ENCODE assay signal across 1 cellular context in the genomic region with DNA sequence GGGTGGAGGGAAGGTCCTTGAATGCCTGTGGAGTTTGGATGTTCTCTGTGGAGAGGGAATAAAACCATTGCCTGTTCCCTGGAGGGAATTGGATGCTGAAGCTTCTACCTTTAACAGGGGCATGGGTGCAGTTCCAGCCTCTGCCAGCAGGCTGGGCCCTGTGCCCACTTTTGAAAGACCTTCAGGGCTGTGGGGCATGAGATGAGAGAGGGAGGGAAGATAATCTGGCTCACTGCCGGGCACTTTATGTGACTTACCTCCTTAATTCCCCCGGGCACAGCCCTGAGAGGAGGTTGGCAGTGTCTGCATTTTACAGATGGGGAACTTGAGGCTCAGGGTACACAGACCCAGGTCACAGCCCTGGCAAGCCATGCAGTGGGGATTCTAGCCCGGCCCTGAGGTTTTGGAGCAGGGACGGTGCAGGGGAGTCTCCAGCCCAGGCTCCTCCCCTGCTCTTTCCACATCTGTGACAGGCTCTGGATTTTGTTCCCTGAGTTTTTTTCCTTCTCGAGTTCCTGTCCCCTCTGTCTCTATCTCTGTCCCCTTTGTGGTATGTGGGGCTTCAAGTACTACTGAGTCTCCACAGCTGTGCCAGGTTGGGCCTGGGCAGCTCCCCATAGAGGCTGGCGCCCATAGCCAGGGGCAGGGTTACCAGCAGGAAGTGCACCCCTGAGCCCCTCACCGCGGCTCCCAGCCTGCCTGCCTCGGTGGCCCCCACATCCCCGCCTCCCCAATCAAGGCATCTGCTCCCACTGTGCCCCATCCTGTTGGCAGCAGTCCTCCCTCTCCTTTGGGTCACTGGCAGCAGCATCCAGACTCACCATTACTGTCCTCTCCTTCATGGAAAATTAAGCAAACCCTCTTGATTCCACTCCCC.
TF ChIP-seq lines count a peak whose summit lies in the region.

No MANE protein-coding gene starts in this region.

TF ChIP-seq in HepG2, 621 proteins besides CTCF, POLR2A, EP300 and RAD21 (continued from another document and continues in another):
- TF ChIP-seq, protein P1, sequence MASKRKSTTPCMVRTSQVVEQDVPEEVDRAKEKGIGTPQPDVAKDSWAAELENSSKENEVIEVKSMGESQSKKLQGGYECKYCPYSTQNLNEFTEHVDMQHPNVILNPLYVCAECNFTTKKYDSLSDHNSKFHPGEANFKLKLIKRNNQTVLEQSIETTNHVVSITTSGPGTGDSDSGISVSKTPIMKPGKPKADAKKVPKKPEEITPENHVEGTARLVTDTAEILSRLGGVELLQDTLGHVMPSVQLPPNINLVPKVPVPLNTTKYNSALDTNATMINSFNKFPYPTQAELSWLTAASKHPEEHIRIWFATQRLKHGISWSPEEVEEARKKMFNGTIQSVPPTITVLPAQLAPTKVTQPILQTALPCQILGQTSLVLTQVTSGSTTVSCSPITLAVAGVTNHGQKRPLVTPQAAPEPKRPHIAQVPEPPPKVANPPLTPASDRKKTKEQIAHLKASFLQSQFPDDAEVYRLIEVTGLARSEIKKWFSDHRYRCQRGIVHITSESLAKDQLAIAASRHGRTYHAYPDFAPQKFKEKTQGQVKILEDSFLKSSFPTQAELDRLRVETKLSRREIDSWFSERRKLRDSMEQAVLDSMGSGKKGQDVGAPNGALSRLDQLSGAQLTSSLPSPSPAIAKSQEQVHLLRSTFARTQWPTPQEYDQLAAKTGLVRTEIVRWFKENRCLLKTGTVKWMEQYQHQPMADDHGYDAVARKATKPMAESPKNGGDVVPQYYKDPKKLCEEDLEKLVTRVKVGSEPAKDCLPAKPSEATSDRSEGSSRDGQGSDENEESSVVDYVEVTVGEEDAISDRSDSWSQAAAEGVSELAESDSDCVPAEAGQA (IDR thresholded peaks at IDR 0.05; ENCODE audit: low read depth) = no peak
- TF ChIP-seq, protein P1 (CRISPR knock-in tag; IDR thresholded peaks at IDR 0.05; ENCODE audit: borderline replicate concordance) = no peak
- TF ChIP-seq PTBP1 (IDR thresholded peaks at IDR 0.05; ENCODE audit: low read depth, low read length, poor library complexity, severe bottlenecking) = no peak
- TF ChIP-seq ZFY (CRISPR knock-in tag; IDR thresholded peaks at IDR 0.05) = no peak
- no peak for TF ChIP-seq ZNF678 (CRISPR knock-in tag; IDR thresholded peaks at IDR 0.05)
- TF ChIP-seq, protein P2, sequence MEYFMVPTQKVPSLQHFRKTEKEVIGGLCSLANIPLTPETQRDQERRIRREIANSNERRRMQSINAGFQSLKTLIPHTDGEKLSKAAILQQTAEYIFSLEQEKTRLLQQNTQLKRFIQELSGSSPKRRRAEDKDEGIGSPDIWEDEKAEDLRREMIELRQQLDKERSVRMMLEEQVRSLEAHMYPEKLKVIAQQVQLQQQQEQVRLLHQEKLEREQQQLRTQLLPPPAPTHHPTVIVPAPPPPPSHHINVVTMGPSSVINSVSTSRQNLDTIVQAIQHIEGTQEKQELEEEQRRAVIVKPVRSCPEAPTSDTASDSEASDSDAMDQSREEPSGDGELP (IDR thresholded peaks at IDR 0.05; ENCODE audit: borderline replicate concordance, low read depth) = no peak
- TF ChIP-seq, protein P3, sequence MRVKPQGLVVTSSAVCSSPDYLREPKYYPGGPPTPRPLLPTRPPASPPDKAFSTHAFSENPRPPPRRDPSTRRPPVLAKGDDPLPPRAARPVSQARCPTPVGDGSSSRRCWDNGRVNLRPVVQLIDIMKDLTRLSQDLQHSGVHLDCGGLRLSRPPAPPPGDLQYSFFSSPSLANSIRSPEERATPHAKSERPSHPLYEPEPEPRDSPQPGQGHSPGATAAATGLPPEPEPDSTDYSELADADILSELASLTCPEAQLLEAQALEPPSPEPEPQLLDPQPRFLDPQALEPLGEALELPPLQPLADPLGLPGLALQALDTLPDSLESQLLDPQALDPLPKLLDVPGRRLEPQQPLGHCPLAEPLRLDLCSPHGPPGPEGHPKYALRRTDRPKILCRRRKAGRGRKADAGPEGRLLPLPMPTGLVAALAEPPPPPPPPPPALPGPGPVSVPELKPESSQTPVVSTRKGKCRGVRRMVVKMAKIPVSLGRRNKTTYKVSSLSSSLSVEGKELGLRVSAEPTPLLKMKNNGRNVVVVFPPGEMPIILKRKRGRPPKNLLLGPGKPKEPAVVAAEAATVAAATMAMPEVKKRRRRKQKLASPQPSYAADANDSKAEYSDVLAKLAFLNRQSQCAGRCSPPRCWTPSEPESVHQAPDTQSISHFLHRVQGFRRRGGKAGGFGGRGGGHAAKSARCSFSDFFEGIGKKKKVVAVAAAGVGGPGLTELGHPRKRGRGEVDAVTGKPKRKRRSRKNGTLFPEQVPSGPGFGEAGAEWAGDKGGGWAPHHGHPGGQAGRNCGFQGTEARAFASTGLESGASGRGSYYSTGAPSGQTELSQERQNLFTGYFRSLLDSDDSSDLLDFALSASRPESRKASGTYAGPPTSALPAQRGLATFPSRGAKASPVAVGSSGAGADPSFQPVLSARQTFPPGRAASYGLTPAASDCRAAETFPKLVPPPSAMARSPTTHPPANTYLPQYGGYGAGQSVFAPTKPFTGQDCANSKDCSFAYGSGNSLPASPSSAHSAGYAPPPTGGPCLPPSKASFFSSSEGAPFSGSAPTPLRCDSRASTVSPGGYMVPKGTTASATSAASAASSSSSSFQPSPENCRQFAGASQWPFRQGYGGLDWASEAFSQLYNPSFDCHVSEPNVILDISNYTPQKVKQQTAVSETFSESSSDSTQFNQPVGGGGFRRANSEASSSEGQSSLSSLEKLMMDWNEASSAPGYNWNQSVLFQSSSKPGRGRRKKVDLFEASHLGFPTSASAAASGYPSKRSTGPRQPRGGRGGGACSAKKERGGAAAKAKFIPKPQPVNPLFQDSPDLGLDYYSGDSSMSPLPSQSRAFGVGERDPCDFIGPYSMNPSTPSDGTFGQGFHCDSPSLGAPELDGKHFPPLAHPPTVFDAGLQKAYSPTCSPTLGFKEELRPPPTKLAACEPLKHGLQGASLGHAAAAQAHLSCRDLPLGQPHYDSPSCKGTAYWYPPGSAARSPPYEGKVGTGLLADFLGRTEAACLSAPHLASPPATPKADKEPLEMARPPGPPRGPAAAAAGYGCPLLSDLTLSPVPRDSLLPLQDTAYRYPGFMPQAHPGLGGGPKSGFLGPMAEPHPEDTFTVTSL (CRISPR knock-in tag; IDR thresholded peaks at IDR 0.05; ENCODE audit: borderline replicate concordance) = no peak
- TF ChIP-seq FOXJ3 (CRISPR knock-in tag; IDR thresholded peaks at IDR 0.05; ENCODE audit: borderline replicate concordance) = 0 out of 2 replicates have a peak, but pooled peaks have one; percentile 16
- no peak for TF ChIP-seq ZNF570 (CRISPR knock-in tag; IDR thresholded peaks at IDR 0.05; ENCODE audit: borderline replicate concordance)
- TF ChIP-seq RXRB (CRISPR knock-in tag; IDR thresholded peaks at IDR 0.05; ENCODE audit: borderline replicate concordance) = no peak
- no peak for TF ChIP-seq CHCHD3 (CRISPR knock-in tag; IDR thresholded peaks at IDR 0.05)
- no peak for TF ChIP-seq MTA1 (CRISPR knock-in tag; IDR thresholded peaks at IDR 0.05; ENCODE audit: borderline replicate concordance)
- TF ChIP-seq, protein P4, sequence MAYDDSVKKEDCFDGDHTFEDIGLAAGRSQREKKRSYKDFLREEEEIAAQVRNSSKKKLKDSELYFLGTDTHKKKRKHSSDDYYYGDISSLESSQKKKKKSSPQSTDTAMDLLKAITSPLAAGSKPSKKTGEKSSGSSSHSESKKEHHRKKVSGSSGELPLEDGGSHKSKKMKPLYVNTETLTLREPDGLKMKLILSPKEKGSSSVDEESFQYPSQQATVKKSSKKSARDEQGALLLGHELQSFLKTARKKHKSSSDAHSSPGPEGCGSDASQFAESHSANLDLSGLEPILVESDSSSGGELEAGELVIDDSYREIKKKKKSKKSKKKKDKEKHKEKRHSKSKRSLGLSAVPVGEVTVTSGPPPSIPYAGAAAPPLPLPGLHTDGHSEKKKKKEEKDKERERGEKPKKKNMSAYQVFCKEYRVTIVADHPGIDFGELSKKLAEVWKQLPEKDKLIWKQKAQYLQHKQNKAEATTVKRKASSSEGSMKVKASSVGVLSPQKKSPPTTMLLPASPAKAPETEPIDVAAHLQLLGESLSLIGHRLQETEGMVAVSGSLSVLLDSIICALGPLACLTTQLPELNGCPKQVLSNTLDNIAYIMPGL (CRISPR knock-in tag; IDR thresholded peaks at IDR 0.05; ENCODE audit: borderline replicate concordance in 1 of 2, low read depth in 1 of 2) = peak in 1 of 2 experiments; percentile 41; a peak in 1 of 4 replicates
- TF ChIP-seq ZNF20 (CRISPR knock-in tag; IDR thresholded peaks at IDR 0.05) = no peak
- TF ChIP-seq GTF2F1 (IDR thresholded peaks at IDR 0.05; ENCODE audit: low read length) = no peak
- TF ChIP-seq, protein P5, sequence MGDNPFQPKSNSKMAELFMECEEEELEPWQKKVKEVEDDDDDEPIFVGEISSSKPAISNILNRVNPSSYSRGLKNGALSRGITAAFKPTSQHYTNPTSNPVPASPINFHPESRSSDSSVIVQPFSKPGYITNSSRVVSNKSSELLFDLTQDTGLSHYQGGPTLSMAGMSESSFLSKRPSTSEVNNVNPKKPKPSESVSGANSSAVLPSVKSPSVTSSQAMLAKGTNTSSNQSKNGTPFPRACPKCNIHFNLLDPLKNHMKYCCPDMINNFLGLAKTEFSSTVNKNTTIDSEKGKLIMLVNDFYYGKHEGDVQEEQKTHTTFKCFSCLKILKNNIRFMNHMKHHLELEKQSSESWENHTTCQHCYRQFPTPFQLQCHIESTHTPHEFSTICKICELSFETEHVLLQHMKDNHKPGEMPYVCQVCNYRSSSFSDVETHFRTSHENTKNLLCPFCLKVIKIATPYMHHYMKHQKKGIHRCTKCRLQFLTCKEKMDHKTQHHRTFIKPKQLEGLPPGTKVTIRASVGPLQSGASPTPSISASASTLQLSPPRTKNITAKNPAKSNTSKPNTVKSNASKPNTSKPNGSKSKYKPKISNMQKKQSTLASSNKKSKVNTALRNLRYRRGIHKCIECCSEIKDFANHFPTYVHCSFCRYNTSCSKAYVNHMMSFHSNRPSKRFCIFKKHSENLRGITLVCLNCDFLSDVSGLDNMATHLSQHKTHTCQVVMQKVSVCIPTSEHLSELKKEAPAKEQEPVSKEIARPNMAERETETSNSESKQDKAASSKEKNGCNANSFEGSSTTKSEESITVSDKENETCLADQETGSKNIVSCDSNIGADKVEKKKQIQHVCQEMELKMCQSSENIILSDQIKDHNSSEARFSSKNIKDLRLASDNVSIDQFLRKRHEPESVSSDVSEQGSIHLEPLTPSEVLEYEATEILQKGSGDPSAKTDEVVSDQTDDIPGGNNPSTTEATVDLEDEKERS (CRISPR knock-in tag; IDR thresholded peaks at IDR 0.05) = no peak
- no peak for TF ChIP-seq FOXM1 (CRISPR knock-in tag; IDR thresholded peaks at IDR 0.05)
- TF ChIP-seq ZNF430 (CRISPR knock-in tag; IDR thresholded peaks at IDR 0.05) = no peak
- TF ChIP-seq NRL (CRISPR knock-in tag; IDR thresholded peaks at IDR 0.05; ENCODE audit: borderline replicate concordance) = no peak
- no peak for TF ChIP-seq ZNF75D (CRISPR knock-in tag; IDR thresholded peaks at IDR 0.05; ENCODE audit: borderline replicate concordance)
- 0 out of 2 replicates have a peak, but pooled peaks have one; percentile 45 for TF ChIP-seq ZNF124 (CRISPR knock-in tag; IDR thresholded peaks at IDR 0.05)
- 0 out of 2 replicates have a peak, but pooled peaks have one; percentile 36 for TF ChIP-seq MAF1 (CRISPR knock-in tag; IDR thresholded peaks at IDR 0.05; ENCODE audit: borderline replicate concordance)
- TF ChIP-seq ZNF232 (CRISPR knock-in tag; IDR thresholded peaks at IDR 0.05; ENCODE audit: borderline replicate concordance) = peak; percentile 64; the same call in 1 of the 2 replicates
- TF ChIP-seq DR1 (CRISPR knock-in tag; IDR thresholded peaks at IDR 0.05) = no peak
- TF ChIP-seq, protein P6, sequence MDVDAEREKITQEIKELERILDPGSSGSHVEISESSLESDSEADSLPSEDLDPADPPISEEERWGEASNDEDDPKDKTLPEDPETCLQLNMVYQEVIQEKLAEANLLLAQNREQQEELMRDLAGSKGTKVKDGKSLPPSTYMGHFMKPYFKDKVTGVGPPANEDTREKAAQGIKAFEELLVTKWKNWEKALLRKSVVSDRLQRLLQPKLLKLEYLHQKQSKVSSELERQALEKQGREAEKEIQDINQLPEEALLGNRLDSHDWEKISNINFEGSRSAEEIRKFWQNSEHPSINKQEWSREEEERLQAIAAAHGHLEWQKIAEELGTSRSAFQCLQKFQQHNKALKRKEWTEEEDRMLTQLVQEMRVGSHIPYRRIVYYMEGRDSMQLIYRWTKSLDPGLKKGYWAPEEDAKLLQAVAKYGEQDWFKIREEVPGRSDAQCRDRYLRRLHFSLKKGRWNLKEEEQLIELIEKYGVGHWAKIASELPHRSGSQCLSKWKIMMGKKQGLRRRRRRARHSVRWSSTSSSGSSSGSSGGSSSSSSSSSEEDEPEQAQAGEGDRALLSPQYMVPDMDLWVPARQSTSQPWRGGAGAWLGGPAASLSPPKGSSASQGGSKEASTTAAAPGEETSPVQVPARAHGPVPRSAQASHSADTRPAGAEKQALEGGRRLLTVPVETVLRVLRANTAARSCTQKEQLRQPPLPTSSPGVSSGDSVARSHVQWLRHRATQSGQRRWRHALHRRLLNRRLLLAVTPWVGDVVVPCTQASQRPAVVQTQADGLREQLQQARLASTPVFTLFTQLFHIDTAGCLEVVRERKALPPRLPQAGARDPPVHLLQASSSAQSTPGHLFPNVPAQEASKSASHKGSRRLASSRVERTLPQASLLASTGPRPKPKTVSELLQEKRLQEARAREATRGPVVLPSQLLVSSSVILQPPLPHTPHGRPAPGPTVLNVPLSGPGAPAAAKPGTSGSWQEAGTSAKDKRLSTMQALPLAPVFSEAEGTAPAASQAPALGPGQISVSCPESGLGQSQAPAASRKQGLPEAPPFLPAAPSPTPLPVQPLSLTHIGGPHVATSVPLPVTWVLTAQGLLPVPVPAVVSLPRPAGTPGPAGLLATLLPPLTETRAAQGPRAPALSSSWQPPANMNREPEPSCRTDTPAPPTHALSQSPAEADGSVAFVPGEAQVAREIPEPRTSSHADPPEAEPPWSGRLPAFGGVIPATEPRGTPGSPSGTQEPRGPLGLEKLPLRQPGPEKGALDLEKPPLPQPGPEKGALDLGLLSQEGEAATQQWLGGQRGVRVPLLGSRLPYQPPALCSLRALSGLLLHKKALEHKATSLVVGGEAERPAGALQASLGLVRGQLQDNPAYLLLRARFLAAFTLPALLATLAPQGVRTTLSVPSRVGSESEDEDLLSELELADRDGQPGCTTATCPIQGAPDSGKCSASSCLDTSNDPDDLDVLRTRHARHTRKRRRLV (CRISPR knock-in tag; IDR thresholded peaks at IDR 0.05) = no peak
- TF ChIP-seq CREB1 (IDR thresholded peaks at IDR 0.05) = no peak
- TF ChIP-seq CREB1 (CRISPR knock-in tag; IDR thresholded peaks at IDR 0.05) = no peak
